ENCODE assay signal across 25 cellular contexts in the genomic region with DNA sequence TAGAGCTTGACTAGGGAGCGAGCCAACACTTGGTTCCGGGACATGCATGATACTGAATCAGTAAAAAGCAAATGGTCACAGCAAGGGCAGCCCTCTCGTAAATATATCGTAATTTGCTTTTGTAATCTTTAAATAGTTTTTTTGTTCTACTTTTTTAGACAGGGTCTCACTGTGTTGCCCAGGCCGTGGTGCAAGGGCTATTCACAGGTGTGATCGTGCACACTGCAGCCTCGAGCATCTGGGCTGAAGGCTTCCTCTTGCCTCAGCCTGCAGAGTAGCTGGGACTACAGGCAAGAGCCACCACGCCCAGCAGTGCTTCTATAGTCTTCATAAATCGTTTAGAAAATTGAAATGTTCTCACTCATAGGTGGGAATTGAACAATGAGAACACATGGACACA.
"Had no signal": no experiment of that assay in that cellular context is flagged by ENCODE, and none has a peak within 500 bp of the region (broad histone marks: within the 10 kb centered on the region; RNA-seq: fewer than 3 reads in every experiment).

No MANE protein-coding gene starts in this region.

- DNase-seq: dermis blood vessel endothelial cell; dorsolateral prefrontal cortex; effector CD4-positive, alpha-beta T cell; effector memory CD4-positive, alpha-beta T cell; erythroblast; esophagus squamous epithelium; foreskin melanocyte; gastrocnemius medialis; glutamatergic neuron; head of caudate nucleus; heart right ventricle; hippocampal formation; left cardiac atrium; left lung; left ventricle myocardium superior; lower lobe of right lung; mesenchymal stem cell; mucosa of descending colon; naive B cell had no signal

- H3K36me3 ChIP-seq: esophagus squamous epithelium, gastrocnemius medialis, heart right ventricle, left lung, lower lobe of right lung had no signal

- H3K27me3 ChIP-seq: esophagus squamous epithelium, gastrocnemius medialis, heart right ventricle, left lung had no signal

- H3K9me3 ChIP-seq: esophagus squamous epithelium, gastrocnemius medialis, heart right ventricle, left lung, lower lobe of right lung, mucosa of descending colon had no signal

- H3K4me1 ChIP-seq: heart right ventricle, left lung, lower lobe of right lung had no signal

- H3K27ac ChIP-seq: coronary artery, dorsolateral prefrontal cortex, epithelial cell of prostate, gastrocnemius medialis, heart right ventricle, left lung, lower lobe of right lung had no signal

- FAIRE-seq: colon, endometrium, keratinocyte had no signal

- H3K27ac Mint-ChIP-seq: naive B cell had no signal

- H3K36me3 Mint-ChIP-seq: naive B cell had no signal

- H3K4me1 Mint-ChIP-seq: naive B cell had no signal

- H3K4me3 ChIP-seq: coronary artery, left lung, lower lobe of right lung, mucosa of descending colon had no signal

- H3K4me3 Mint-ChIP-seq: naive B cell had no signal

- ATAC-seq: esophagus mucosa, gastrocnemius medialis, heart right ventricle, left cardiac atrium, left lung, left ventricle myocardium superior, lower lobe of right lung, mucosa of descending colon had no signal
